Comparison of ENCODE assay signal across 16 cellular contexts in the genomic region with DNA sequence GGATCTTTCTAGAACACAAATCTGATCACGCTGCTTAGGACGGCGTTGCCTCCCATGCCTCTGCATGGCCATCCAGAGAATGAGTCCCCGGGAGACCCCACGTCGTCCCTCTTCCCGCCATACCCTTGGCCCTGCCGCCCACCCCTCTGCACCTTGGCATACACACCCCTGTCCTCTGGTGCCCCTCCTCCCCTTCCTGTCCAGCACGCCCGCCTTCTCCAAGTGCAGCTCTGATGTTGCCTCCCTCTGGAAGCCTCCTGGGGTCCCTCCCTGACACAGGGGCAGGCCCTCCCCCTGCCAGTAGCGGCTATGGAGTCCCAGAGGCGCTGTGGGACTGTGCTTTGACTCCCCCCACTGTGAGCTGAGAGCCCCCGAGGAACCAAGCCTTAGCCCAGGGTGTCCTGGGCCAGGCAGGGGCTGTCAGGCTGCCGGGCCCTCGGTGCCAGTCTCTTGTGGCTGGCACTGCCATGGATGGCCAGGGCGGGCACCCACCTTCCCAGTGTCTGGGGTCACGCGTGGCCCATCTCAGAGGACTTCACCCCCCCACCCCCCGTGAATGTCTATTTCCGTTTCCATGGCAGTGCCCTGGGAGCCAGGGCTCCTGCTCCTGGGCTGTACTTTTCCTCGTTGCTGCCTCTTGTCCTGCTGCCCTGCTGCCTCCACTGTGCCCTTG.
DNase-seq lines count a peak whose midpoint lies in the region; ATAC-seq, FAIRE-seq and TF ChIP-seq lines count a peak whose summit lies in the region.
"Had no signal": no experiment of that assay in that cellular context is flagged by ENCODE, and none has a peak within 500 bp of the region (broad histone marks: within the 10 kb centered on the region; RNA-seq: fewer than 3 reads in every experiment).

No MANE protein-coding gene starts in this region.

- TF ChIP-seq CTCF in HepG2 (CRISPR knock-in tag; IDR thresholded peaks at IDR 0.05): no peak
- TF ChIP-seq CTCF in right lobe of liver (IDR thresholded peaks at IDR 0.05): no peak
- no peak for TF ChIP-seq CTCF in RWPE1 (conservative IDR thresholded peaks at IDR 0.05; ENCODE audit: low read depth)
- no peak for TF ChIP-seq CTCF in neural progenitor cell (IDR thresholded peaks at IDR 0.05)
- TF ChIP-seq CTCF in SK-N-SH (IDR thresholded peaks at IDR 0.05): no peak

- H3K9me3 Mint-ChIP-seq in neural progenitor cell: no peaks in the 10 kb centered on the region
- no peaks in the 10 kb centered on the region for H3K9me3 Mint-ChIP-seq in effector memory CD8-positive, alpha-beta T cell
- H3K9me3 Mint-ChIP-seq: CD8-positive, alpha-beta T cell; H9 had no signal

- no peak for TF ChIP-seq EP300 in HepG2 (IDR thresholded peaks at IDR 0.05; ENCODE audit: low read depth in 2 of 2, low read length in 2 of 2)
- no peak for TF ChIP-seq EP300 in HepG2 (CRISPR knock-in tag; IDR thresholded peaks at IDR 0.05; ENCODE audit: borderline replicate concordance)
- TF ChIP-seq EP300 in SK-N-SH (IDR thresholded peaks at IDR 0.05; ENCODE audit: borderline replicate concordance in 1 of 2, low read depth in 1 of 2, low read length in 1 of 2): no peak

- no peak for TF ChIP-seq RAD21 in HepG2 (CRISPR knock-in tag; IDR thresholded peaks at IDR 0.05)
- no peak for TF ChIP-seq RAD21 in SK-N-SH (IDR thresholded peaks at IDR 0.05; ENCODE audit: low read length)

- WGBS in HepG2 (ENCODE audit: low lambda C conversion rate): 41% methylated on average over 10 of the region's 21 CpGs
- 81% methylated on average over 9 of the region's 21 CpGs for WGBS in right lobe of liver (ENCODE audit: insufficient coverage, low coverage, low lambda C conversion rate, missing lambda C conversion rate)
- whole genome bisulfite sequencing in SK-N-SH (ENCODE audit: low lambda C conversion rate): 76% methylated on average over 20 of the region's 21 CpGs

- H3K4me3 ChIP-seq in HepG2 (replicated peaks in 1 of 3; ENCODE audit: insufficient read depth in 1 of 3, low read depth in 2 of 3, low read length in 3 of 3): no peak overlapping the region
- no peak overlapping the region for H3K4me3 ChIP-seq in right lobe of liver
- no peak overlapping the region for H3K4me3 ChIP-seq in neural progenitor cell
- no peak overlapping the region for H3K4me3 ChIP-seq in SK-N-SH (ENCODE audit: low read depth in 2 of 2, low read length in 1 of 2)

- ATAC-seq in HepG2 (no peak), right lobe of liver (no peak)
- no peak for ATAC-seq in effector memory CD8-positive, alpha-beta T cell (replicated peaks)
- ATAC-seq: CD8-positive, alpha-beta T cell had no signal

- H4K20me1 ChIP-seq in HepG2 (ENCODE audit: insufficient read depth, low read length) (no peaks in the 10 kb centered on the region), neural progenitor cell (ENCODE audit: low read depth) (no peaks in the 10 kb centered on the region), SK-N-SH (ENCODE audit: insufficient read depth) (no peaks in the 10 kb centered on the region)

- no peaks in the 10 kb centered on the region for H3K4me1 ChIP-seq in HepG2 (ENCODE audit: insufficient read depth, low read length)
- peaks cover 0 to 41% (median 22%) of the 10 kb centered on the region in 4 donors for H3K4me1 ChIP-seq in right lobe of liver
- H3K4me1 ChIP-seq in neural progenitor cell: no peaks in the 10 kb centered on the region
- H3K4me1 ChIP-seq in SK-N-SH (ENCODE audit: control insufficient read depth in 1 of 2, insufficient read depth in 2 of 2, low read depth in 1 of 2, low read length in 1 of 2): peaks cover 0 to 12% of the 10 kb centered on the region in 2 experiments; a peak in 1 of 4 replicates

- H3K9me2 ChIP-seq in SK-N-SH: no peaks in the 10 kb centered on the region

- BruUV-seq in HepG2 (replicated peaks; lab: Mats Ljungman, UMichigan): no TSS peak

- H3F3A ChIP-seq in neural progenitor cell (ENCODE audit: low read depth): no peaks in the 10 kb centered on the region
- H3F3A ChIP-seq in SK-N-SH (replicated peaks; ENCODE audit: insufficient read depth): no peaks in the 10 kb centered on the region

- FAIRE-seq in HepG2 (lab: Jason Lieb, UNC): no peak
- FAIRE-seq: A204.1, GM19239 had no signal

- H3K4me2 ChIP-seq in HepG2 (ENCODE audit: low read depth, low read length): no peak overlapping the region
- H3K4me2 ChIP-seq in neural progenitor cell: no peak overlapping the region
- no peak overlapping the region for H3K4me2 ChIP-seq in SK-N-SH

- H3K4me3 Mint-ChIP-seq in neural progenitor cell: no peak overlapping the region
- no peak overlapping the region for H3K4me3 Mint-ChIP-seq in effector memory CD8-positive, alpha-beta T cell
- H3K4me3 Mint-ChIP-seq: B cell; CD14-positive monocyte; CD8-positive, alpha-beta T cell; H9 had no signal

- no peak overlapping the region for H3K9ac ChIP-seq in HepG2 (ENCODE audit: insufficient read depth, low read depth, low read length)
- no peak overlapping the region for H3K9ac ChIP-seq in neural progenitor cell
- H3K9ac ChIP-seq in SK-N-SH: no peak overlapping the region

- H3K27ac ChIP-seq in HepG2 (ENCODE audit: extremely low read length, insufficient read depth, low read length) (no peak overlapping the region), right lobe of liver (no peak overlapping the region), RWPE1 (peak overlapping the region; percentile 41), neural progenitor cell (no peak overlapping the region), SK-N-SH (ENCODE audit: low read depth in 2 of 2, low read length in 1 of 2) (no peak overlapping the region)

- H3K36me3 ChIP-seq in HepG2 (replicated peaks in 1 of 2; ENCODE audit: control insufficient read depth in 1 of 2, insufficient read depth in 2 of 2, low read length in 2 of 2) (no peaks in the 10 kb centered on the region), right lobe of liver (no peaks in the 10 kb centered on the region), neural progenitor cell (no peaks in the 10 kb centered on the region), SK-N-SH (replicated peaks in 1 of 2; ENCODE audit: control insufficient read depth in 1 of 2, insufficient read depth in 2 of 2, low read length in 1 of 2) (no peaks in the 10 kb centered on the region)

- H3K36me3 Mint-ChIP-seq in neural progenitor cell: no peaks in the 10 kb centered on the region
- no peaks in the 10 kb centered on the region for H3K36me3 Mint-ChIP-seq in effector memory CD8-positive, alpha-beta T cell (ENCODE audit: insufficient read depth)
- H3K36me3 Mint-ChIP-seq: CD14-positive monocyte; CD8-positive, alpha-beta T cell had no signal

- H3K27ac Mint-ChIP-seq in neural progenitor cell: peak overlapping the region; percentile 91
- no peak overlapping the region for H3K27ac Mint-ChIP-seq in effector memory CD8-positive, alpha-beta T cell
- H3K27ac Mint-ChIP-seq: B cell; CD8-positive, alpha-beta T cell; H9 had no signal

- H3K4me1 Mint-ChIP-seq in neural progenitor cell: peaks cover 10% of the 10 kb centered on the region
- H3K4me1 Mint-ChIP-seq in effector memory CD8-positive, alpha-beta T cell (ENCODE audit: low read depth in 2 of 2): peaks cover 0 to 3% of the 10 kb centered on the region in 2 donors
- H3K4me1 Mint-ChIP-seq: B cell, CD14-positive monocyte had no signal

- H3K79me2 ChIP-seq in HepG2 (ENCODE audit: insufficient read depth, low read length) (no peaks in the 10 kb centered on the region), neural progenitor cell (ENCODE audit: low read depth) (no peaks in the 10 kb centered on the region), SK-N-SH (ENCODE audit: insufficient read depth) (no peaks in the 10 kb centered on the region)

- no peak overlapping the region for H2AFZ ChIP-seq in HepG2 (ENCODE audit: low read length)
- no peak overlapping the region for H2AFZ ChIP-seq in neural progenitor cell (replicated peaks)
- H2AFZ ChIP-seq in SK-N-SH (ENCODE audit: low read depth): no peak overlapping the region

- H3K27me3 ChIP-seq in HepG2 (ENCODE audit: control insufficient read depth in 1 of 2, insufficient read depth in 2 of 2, low read length in 2 of 2): peaks cover 19 to 72% of the 10 kb centered on the region in 2 experiments
- no peaks in the 10 kb centered on the region for H3K27me3 ChIP-seq in right lobe of liver
- no peaks in the 10 kb centered on the region for H3K27me3 ChIP-seq in neural progenitor cell
- H3K27me3 ChIP-seq in SK-N-SH (ENCODE audit: insufficient read depth): no peaks in the 10 kb centered on the region

- intact Hi-C loops in HepG2 (cut with micrococcal nuclease; ENCODE audit: unreplicated experiment) (no loop called here), right lobe of liver (cut with DNase I) (no loop called here)

- H3K27me3 Mint-ChIP-seq in neural progenitor cell (ENCODE audit: insufficient read depth, low read depth): peaks cover 11% of the 10 kb centered on the region
- peaks cover 17 to 52% of the 10 kb centered on the region in 2 donors for H3K27me3 Mint-ChIP-seq in effector memory CD8-positive, alpha-beta T cell

- DNase-seq in HepG2 (ENCODE audit: low spot score) (no peak), right lobe of liver (no peak), RWPE1 (ENCODE audit: low spot score) (no peak), neural progenitor cell (ENCODE audit: low spot score) (no peak), NCI-H446 treated with DMSO at 0.1 percent for 48 hours (lab: John Stamatoyannopoulos, UW) (no peak), SK-N-SH (no peak)
- DNase-seq in effector memory CD8-positive, alpha-beta T cell: no peak
- DNase-seq: DMS53, GF-D8, GOT3, H9 had no signal

- in situ Hi-C loops in HepG2 (cut with HindIII; ENCODE audit: extremely low pct_ligation_motif_present, low pct_unique_long_range_greater_than_20kb): no loop called here

- CTCF ChIA-PET in HepG2 (lab: Yijun Ruan, JAX; ENCODE audit: low intra/inter-chr PET ratio, low total read pairs): no interaction called here
- CTCF ChIA-PET in RWPE1 (lab: Yijun Ruan, JAX): interaction anchor here (0.7 kb wide), 1 partner anchor 37 kb away, joined by 6 read pairs; no protein-coding TSS in a partner anchor
- CTCF ChIA-PET in SK-N-SH (lab: Yijun Ruan, JAX): no interaction called here

- TF ChIP-seq POLR2A in HepG2 (IDR thresholded peaks at IDR 0.05; ENCODE audit: insufficient read depth in 1 of 2, low read depth in 2 of 2, low read length in 2 of 2) (no peak), right lobe of liver (IDR thresholded peaks at IDR 0.05) (no peak)

- POLR2A ChIA-PET in HepG2 (lab: Yijun Ruan, JAX): no interaction called here
- POLR2A ChIA-PET in RWPE1 (lab: Yijun Ruan, JAX; ENCODE audit: low non-redundant PET): no interaction called here
- POLR2A ChIA-PET in SK-N-SH (lab: Yijun Ruan, JAX): no interaction called here

- H3K9me3 ChIP-seq in HepG2 (ENCODE audit: low read length): no peaks in the 10 kb centered on the region
- no peaks in the 10 kb centered on the region for H3K9me3 ChIP-seq in right lobe of liver
- no peaks in the 10 kb centered on the region for H3K9me3 ChIP-seq in neural progenitor cell (ENCODE audit: low read depth)
- H3K9me3 ChIP-seq in SK-N-SH: no peaks in the 10 kb centered on the region

TF ChIP-seq in HepG2, 621 proteins besides CTCF, POLR2A, EP300 and RAD21 (continues in another document):
- TF ChIP-seq HNRNPL (IDR thresholded peaks at IDR 0.05; ENCODE audit: low read depth, low read length): 0 out of 2 replicates have a peak, but pooled peaks have one; percentile 19
- no peak for TF ChIP-seq MAFF (IDR thresholded peaks at IDR 0.05; ENCODE audit: low read depth, low read length)
